In the genomic region with DNA sequence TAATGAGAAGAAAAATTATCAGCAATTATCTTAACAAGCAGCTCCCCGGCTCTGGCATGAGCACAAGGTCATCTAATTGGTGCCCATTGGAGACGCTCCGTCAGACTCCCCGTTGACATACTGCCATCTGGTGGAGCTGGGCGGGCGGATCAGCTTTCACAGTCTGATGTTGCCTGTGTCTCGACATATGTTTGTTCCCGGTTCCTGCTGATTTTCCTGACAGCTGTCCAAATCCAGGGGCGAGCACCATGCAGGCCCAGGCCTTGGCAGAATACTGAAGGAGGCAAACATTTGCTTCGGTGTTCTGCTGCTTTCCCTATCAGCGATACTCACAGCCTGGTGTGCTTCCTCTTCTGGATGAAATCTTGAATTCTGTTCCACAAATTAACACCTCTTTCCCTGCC, we compare ENCODE assay signal across 8 cellular contexts. TPM values are rescaled to one million over a fixed set of nuclear protein-coding genes. Genes with fewer than 3 reads are reported as not detected.
A peak's percentile ranks its signal among the peaks of the same experiment; 100 is the strongest.
DNase-seq lines count a peak whose midpoint lies in the region; ATAC-seq, FAIRE-seq and TF ChIP-seq lines count a peak whose summit lies in the region.

No MANE protein-coding gene starts in this region.

- intact Hi-C loops in pancreas (cut with DNase I): loop anchor here in 1 of 3 donors (5.0 kb wide), 1 partner anchor 215 kb away; no protein-coding TSS in a partner anchor

- no peak for FAIRE-seq in pancreas (lab: Jason Lieb, UNC)

- no peak overlapping the region for H2AFZ ChIP-seq in GM23338
- H2AFZ ChIP-seq in MM.1S (ENCODE audit: low read length): peak overlapping the region; percentile 86

- peak; percentile 99 for ATAC-seq in GM23338
- peak; percentile 95 to 99 (median 98) for ATAC-seq in pancreas

- H3K79me2 ChIP-seq in GM23338 (replicated peaks; ENCODE audit: insufficient read depth) (no peaks in the 10 kb centered on the region), MM.1S (ENCODE audit: low read length) (no peaks in the 10 kb centered on the region)

- no peaks in the 10 kb centered on the region for H4K20me1 ChIP-seq in GM23338 (replicated peaks; ENCODE audit: insufficient read depth)
- H4K20me1 ChIP-seq in MM.1S (ENCODE audit: insufficient read depth, low read length): no peaks in the 10 kb centered on the region

- H3K9ac ChIP-seq in MM.1S (ENCODE audit: low read length): peak overlapping the region; percentile 7; the same call in 1 of the 2 replicates

- peak; percentile 92 for DNase-seq in DMS79 treated with DMSO at 0.1 percent for 48 hours (lab: John Stamatoyannopoulos, UW)
- peak; percentile 93 for DNase-seq in GM23338 (ENCODE audit: low spot score)
- DNase-seq in MM.1S: peak; percentile 74
- DNase-seq in SHP77 treated with DMSO at 0.1 percent for 48 hours (lab: John Stamatoyannopoulos, UW): peak; percentile 92
- DNase-seq in activated naive CD4-positive, alpha-beta T cell (lab: John Stamatoyannopoulos, UW): peak; percentile 15 to 56 (median 36)
- DNase-seq in glomerular endothelial cell (ENCODE audit: extremely low read depth, low read depth, low spot score): peak; percentile 31
- DNase-seq in pancreas: peak; percentile 84 to 93 (median 88)
- peak; percentile 71 to 85 for DNase-seq in tibial nerve (ENCODE audit: low spot score in 2 of 2)

- H3K4me1 ChIP-seq in GM23338 (ENCODE audit: insufficient read depth): no peaks in the 10 kb centered on the region
- no peaks in the 10 kb centered on the region for H3K4me1 ChIP-seq in MM.1S (ENCODE audit: low read length)
- peaks cover 0 to 2% (median 0%) of the 10 kb centered on the region in 3 donors for H3K4me1 ChIP-seq in pancreas
- no peaks in the 10 kb centered on the region for H3K4me1 ChIP-seq in tibial nerve

- peaks cover 3% of the 10 kb centered on the region; the same call in 1 of the 3 replicates for H3K9me3 Mint-ChIP-seq in GM23338

- no peaks in the 10 kb centered on the region for H3K36me3 Mint-ChIP-seq in GM23338 (ENCODE audit: low read depth)

- H3K4me3 Mint-ChIP-seq in GM23338: no peak overlapping the region

- H3K27me3 ChIP-seq in GM23338 (ENCODE audit: insufficient read depth) (no peaks in the 10 kb centered on the region), MM.1S (replicated peaks; ENCODE audit: insufficient read depth, low read length) (no peaks in the 10 kb centered on the region), pancreas (no peaks in the 10 kb centered on the region), tibial nerve (no peaks in the 10 kb centered on the region)

- no peaks in the 10 kb centered on the region for H3F3A ChIP-seq in GM23338 (replicated peaks; ENCODE audit: low read depth)
- H3F3A ChIP-seq in MM.1S (ENCODE audit: insufficient read depth, low read length): no peaks in the 10 kb centered on the region

- peaks cover 4% of the 10 kb centered on the region; the same call in 2 of the 3 replicates for H3K4me1 Mint-ChIP-seq in GM23338

- H3K9me3 ChIP-seq in MM.1S (replicated peaks; ENCODE audit: insufficient read depth, low read length) (no peaks in the 10 kb centered on the region), pancreas (no peaks in the 10 kb centered on the region), tibial nerve (no peaks in the 10 kb centered on the region)

- H3K27ac ChIP-seq in GM23338 (ENCODE audit: low read depth): no peak overlapping the region
- H3K27ac ChIP-seq in MM.1S (ENCODE audit: low read length): no peak overlapping the region
- H3K27ac ChIP-seq in pancreas: no peak overlapping the region
- no peak overlapping the region for H3K27ac ChIP-seq in tibial nerve

- H3K4me2 ChIP-seq in GM23338 (no peak overlapping the region), MM.1S (ENCODE audit: low read depth, low read length) (peak overlapping the region; percentile 50)

- H3K27me3 Mint-ChIP-seq in GM23338 (ENCODE audit: insufficient read depth, low read depth, poor library complexity): peaks cover 6% of the 10 kb centered on the region

- WGBS in pancreas, 2 donors: 1 to 2% methylated on average over 11 of the region's 11 CpGs
- WGBS in tibial nerve, 2 donors: 2 to 5% methylated on average over 11 of the region's 11 CpGs

- no peak overlapping the region for H3K27ac Mint-ChIP-seq in GM23338

- no peak overlapping the region for H3K4me3 ChIP-seq in GM23338
- peak overlapping the region; percentile 45 for H3K4me3 ChIP-seq in MM.1S (ENCODE audit: low read length)
- H3K4me3 ChIP-seq in pancreas: no peak overlapping the region
- no peak overlapping the region for H3K4me3 ChIP-seq in tibial nerve

- no peaks in the 10 kb centered on the region for H3K36me3 ChIP-seq in GM23338 (ENCODE audit: insufficient read depth)
- H3K36me3 ChIP-seq in MM.1S (replicated peaks; ENCODE audit: insufficient read depth, low read length): no peaks in the 10 kb centered on the region
- no peaks in the 10 kb centered on the region for H3K36me3 ChIP-seq in pancreas
- H3K36me3 ChIP-seq in tibial nerve: no peaks in the 10 kb centered on the region

- H3K9me2 ChIP-seq in GM23338 (ENCODE audit: insufficient read depth) (no peaks in the 10 kb centered on the region), MM.1S (replicated peaks; ENCODE audit: insufficient read depth, low read length) (no peaks in the 10 kb centered on the region)

- peak; percentile 88 to 97 for TF ChIP-seq CTCF in GM23338 (conservative IDR thresholded peaks at IDR 0.05; ENCODE audit: low read depth in 2 of 2)
- TF ChIP-seq CTCF in MM.1S (IDR thresholded peaks at IDR 0.05; ENCODE audit: low read length): peak; percentile 91
- TF ChIP-seq CTCF in pancreas (IDR thresholded peaks at IDR 0.05): peak; percentile 59 to 80 (median 70)
- TF ChIP-seq CTCF in tibial nerve (IDR thresholded peaks at IDR 0.05): peak; percentile 76 to 89 (median 86)

- no peak for TF ChIP-seq EP300 in tibial nerve (IDR thresholded peaks at IDR 0.05)

- TF ChIP-seq POLR2A in tibial nerve (IDR thresholded peaks at IDR 0.05): no peak

TF ChIP-seq in GM23338, 12 proteins besides CTCF, POLR2A, EP300 and RAD21:
- TF ChIP-seq EZH2phosphoT487 (IDR thresholded peaks at IDR 0.05; ENCODE audit: unreplicated experiment) (no peak), CREB1 (CRISPR knock-in tag; IDR thresholded peaks at IDR 0.05; ENCODE audit: low read depth) (0 out of 2 replicates have a peak, but pooled peaks have one; percentile 32), NANOG (IDR thresholded peaks at IDR 0.05; ENCODE audit: borderline replicate concordance) (no peak)

RNA-seq across cellular contexts. Expression of a gene that starts 43.8 kb away (rescaled TPM):
- not detected in 2 replicates for total RNA-seq in GM23338 (2014; rRNA removed; shearing (Covaris generic))
- polyA plus RNA-seq in GM23338 (2016; fragmentation: Nextera tagmentation; extraction: Ambion mirVana) (not detected in 2 replicates), pancreas (1 to 10 TPM; 3.8 to 7.8 TPM)
- total RNA-seq in glomerular endothelial cell (not detected in 2 replicates), pancreas (1 to 10 TPM; 4.1 to 9.9 (median 5.2) TPM), tibial nerve (not detected)

Comparison
In these comparisons a context has a peak if more than half of its experiments do, and no peak if none do; other contexts are left out.
1. DNase-seq: peak in every context shown above with its lines; median percentile 93 in GM23338; 92 in DMS79 treated with DMSO at 0.1 percent for 48 hours; 92 in SHP77 treated with DMSO at 0.1 percent for 48 hours; 88 in pancreas; 78 in tibial nerve; 74 in MM.1S; 36 in activated naive CD4-positive, alpha-beta T cell; 31 in glomerular endothelial cell.